In the genomic region with DNA sequence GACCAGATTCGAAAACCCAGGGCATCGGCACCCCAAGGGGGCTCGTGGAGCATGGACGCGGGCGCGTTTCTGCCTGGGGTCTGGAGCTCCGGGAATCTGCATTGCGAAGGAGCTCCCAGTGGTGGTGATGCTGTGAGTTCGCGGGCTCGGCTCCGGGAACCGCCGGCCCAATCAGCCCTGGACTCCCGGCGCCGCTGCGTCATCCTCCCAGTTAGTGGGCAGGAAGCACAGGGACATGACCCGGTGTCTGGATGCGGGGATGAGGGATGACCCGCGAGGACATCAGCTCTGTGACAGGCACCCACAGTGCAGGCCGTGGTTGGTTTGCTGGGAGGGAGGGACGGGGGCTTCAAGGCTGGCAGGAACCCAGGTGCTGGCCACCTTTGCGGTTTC, we compare ENCODE assay signal across 9 cellular contexts. TPM values are rescaled to one million over a fixed set of nuclear protein-coding genes. Genes with fewer than 3 reads are reported as not detected.
DNase-seq lines count a peak whose midpoint lies in the region; ATAC-seq and TF ChIP-seq lines count a peak whose summit lies in the region.
"Had no signal": no experiment of that assay in that cellular context is flagged by ENCODE, and none has a peak within 500 bp of the region (broad histone marks: within the 10 kb centered on the region; RNA-seq: fewer than 3 reads in every experiment).

No MANE protein-coding gene starts in this region.

- peaks cover 12% of the 10 kb centered on the region for H3K4me1 Mint-ChIP-seq in activated B cell treated with CpG ODN at 0.5 μM for 24 hours

- peak overlapping the region; percentile 28 for H3K4me3 Mint-ChIP-seq in activated B cell treated with CpG ODN at 0.5 μM for 24 hours

- TF ChIP-seq POLR2A in sigmoid colon (IDR thresholded peaks at IDR 0.05), result no peak

- peak overlapping the region; percentile 83 for H3K9ac ChIP-seq in ES-I3 (ENCODE audit: low read depth, low read length)

- no CpG with 5 or more reads among the region's 26 CpGs for WGBS in iPS DF 6.9 (ENCODE audit: insufficient coverage, insufficient read length)
- WGBS in sigmoid colon, 2 donors, result 17 to 31% methylated on average over 26 of the region's 26 CpGs

- H3K27ac ChIP-seq in iPS DF 6.9 (ENCODE audit: low read length), result no peak overlapping the region
- peak overlapping the region; percentile 53 to 87 (median 75) for H3K27ac ChIP-seq in sigmoid colon
- H3K27ac ChIP-seq: HL-60 had no signal

- no peak for TF ChIP-seq CTCF in activated B cell treated with CpG ODN at 0.5 μM for 24 hours (IDR thresholded peaks at IDR 0.05)
- no peak for TF ChIP-seq CTCF in sigmoid colon (IDR thresholded peaks at IDR 0.05)

- no peak overlapping the region for H3K27ac Mint-ChIP-seq in activated B cell treated with CpG ODN at 0.5 μM for 24 hours

- H3K9me3 ChIP-seq in ES-I3 (ENCODE audit: control insufficient read depth, insufficient read depth, low read length) (no peaks in the 10 kb centered on the region), iPS DF 6.9 (ENCODE audit: control insufficient read depth, insufficient read depth, low read length) (no peaks in the 10 kb centered on the region), sigmoid colon (no peaks in the 10 kb centered on the region)

- H3K9me3 Mint-ChIP-seq in activated B cell treated with CpG ODN at 0.5 μM for 24 hours, result no peaks in the 10 kb centered on the region

- DNase-seq in activated B cell treated with CpG ODN at 0.5 μM for 24 hours (no peak), iPS DF 6.9 (ENCODE audit: low read depth, low spot score) (no peak), sigmoid colon (peak; percentile 76), DMS53 (lab: John Stamatoyannopoulos, UW) (no peak), cortex of kidney (lab: John Stamatoyannopoulos, UW) (no peak)

- H3K27me3 Mint-ChIP-seq in activated B cell treated with CpG ODN at 0.5 μM for 24 hours, result peaks cover 35% of the 10 kb centered on the region

- H3K4me3 ChIP-seq in iPS DF 6.9 (ENCODE audit: low read length), result peak overlapping the region; percentile 55; the same call in 1 of the 2 replicates
- peak overlapping the region; percentile 16 to 58 (median 54) for H3K4me3 ChIP-seq in sigmoid colon

- TF ChIP-seq EP300 in sigmoid colon (IDR thresholded peaks at IDR 0.05), result no peak

- ATAC-seq in activated B cell treated with CpG ODN at 0.5 μM for 24 hours (ENCODE audit: low read depth) (no peak), HG03521 (IDR thresholded peaks at IDR 0.05; ENCODE audit: unreplicated experiment) (no peak), HG02970 (IDR thresholded peaks at IDR 0.05; ENCODE audit: low FRiP score, unreplicated experiment) (no peak)

- intact Hi-C loops in activated B cell treated with CpG ODN at 0.5 μM for 24 hours (cut with micrococcal nuclease) (no loop called here), sigmoid colon (cut with DNase I) (loop anchor here (5.0 kb wide), 1 partner anchor 144 kb away; no protein-coding TSS in a partner anchor)

- H3K27me3 ChIP-seq in iPS DF 6.9 (ENCODE audit: control insufficient read depth, insufficient read depth, low read length) (no peaks in the 10 kb centered on the region; the same call in 1 of the 2 replicates), sigmoid colon (peaks cover 7 to 12% (median 8%) of the 10 kb centered on the region in 3 donors)

- CTCF ChIA-PET in activated B cell treated with CpG ODN at 0.5 μM for 24 hours (lab: Charles Lee), result no interaction called here

- POLR2A ChIA-PET in activated B cell treated with CpG ODN at 0.5 μM for 24 hours (lab: Charles Lee), result no interaction called here

- H3K4me1 ChIP-seq in ES-I3 (ENCODE audit: insufficient read depth, low read length), result no peaks in the 10 kb centered on the region
- no peaks in the 10 kb centered on the region for H3K4me1 ChIP-seq in iPS DF 6.9 (ENCODE audit: control insufficient read depth, insufficient read depth, low read length)
- peaks cover 0 to 30% (median 21%) of the 10 kb centered on the region in 4 donors for H3K4me1 ChIP-seq in sigmoid colon

- H3K36me3 ChIP-seq in ES-I3 (ENCODE audit: insufficient read depth, low read length) (no peaks in the 10 kb centered on the region), iPS DF 6.9 (ENCODE audit: control insufficient read depth, insufficient read depth, low read length) (no peaks in the 10 kb centered on the region), sigmoid colon (no peaks in the 10 kb centered on the region)

- H3K36me3 Mint-ChIP-seq in activated B cell treated with CpG ODN at 0.5 μM for 24 hours (ENCODE audit: low read depth), result no peaks in the 10 kb centered on the region

RNA-seq across cellular contexts. Expression of a gene that starts 0.9 kb away (rescaled TPM):
- total RNA-seq in activated B cell treated with CpG ODN at 0.5 μM for 24 hours (not detected in 2 replicates), sigmoid colon (under 1 TPM in 1 of 4 donors, not detected in 3; 0.54 TPM)
- polyA plus RNA-seq in sigmoid colon, result 1 to 10 TPM in 1 of 3 donors, under 1 TPM in 1, not detected in 1; 0.16 to 1.2 TPM
